ENCODE assay signal across 1 cellular context in genomic region chr20:23937303-23938117, GRCh38.
TF ChIP-seq lines count a peak whose summit lies in the region.

No MANE protein-coding gene starts in this region.

TF ChIP-seq in GM23338, 12 proteins besides CTCF, POLR2A, EP300 and RAD21 (continued from another document):
- TF ChIP-seq ZNF462 (CRISPR knock-in tag; IDR thresholded peaks at IDR 0.05) (no peak), POLR2AphosphoS5 (IDR thresholded peaks at IDR 0.05; ENCODE audit: low read depth) (no peak), JUNB (IDR thresholded peaks at IDR 0.05; ENCODE audit: unreplicated experiment) (no peak)
